ENCODE assay signal across 14 cellular contexts in genomic region chr22:18048441-18048898, GRCh38. TPM values are rescaled to one million over a fixed set of nuclear protein-coding genes. Genes with fewer than 3 reads are reported as not detected.
DNase-seq lines count a peak whose midpoint lies in the region; ATAC-seq and TF ChIP-seq lines count a peak whose summit lies in the region.
"Had no signal": no experiment of that assay in that cellular context is flagged by ENCODE, and none has a peak within 500 bp of the region (broad histone marks: within the 10 kb centered on the region; RNA-seq: fewer than 3 reads in every experiment).

No MANE protein-coding gene starts in this region.

- no peaks in the 10 kb centered on the region for H3K27me3 ChIP-seq in GM23338 (ENCODE audit: insufficient read depth)
- H3K27me3 ChIP-seq in brain microvascular endothelial cell (replicated peaks), result no peaks in the 10 kb centered on the region
- no peaks in the 10 kb centered on the region for H3K27me3 ChIP-seq in tibial nerve

- no peak overlapping the region for H3K4me3 Mint-ChIP-seq in GM23338
- H3K4me3 Mint-ChIP-seq: activated CD4-positive, alpha-beta memory T cell treated with anti-CD3 and anti-CD28 coated beads, Interleukin-2, amount 10 ng/mL, durations not matched to agents 7 days and 5 days; T-cell had no signal

- TF ChIP-seq CTCF in GM23338 (conservative IDR thresholded peaks at IDR 0.05; ENCODE audit: low read depth in 2 of 2), result no peak
- no peak for TF ChIP-seq CTCF in brain microvascular endothelial cell (IDR thresholded peaks at IDR 0.05; ENCODE audit: low read depth, low read length, missing control alignments)
- no peak for TF ChIP-seq CTCF in mucosa of descending colon (IDR thresholded peaks at IDR 0.05)
- TF ChIP-seq CTCF in tibial nerve (IDR thresholded peaks at IDR 0.05), result no peak

- no peaks in the 10 kb centered on the region for H3K36me3 Mint-ChIP-seq in GM23338 (ENCODE audit: low read depth)
- H3K36me3 Mint-ChIP-seq: T-cell had no signal

- no peaks in the 10 kb centered on the region; the same call in 2 of the 3 replicates for H3K4me1 Mint-ChIP-seq in GM23338
- H3K4me1 Mint-ChIP-seq: activated CD4-positive, alpha-beta memory T cell treated with anti-CD3 and anti-CD28 coated beads, Interleukin-2, amount 10 ng/mL, durations not matched to agents 7 days and 5 days; T-cell had no signal

- in situ Hi-C loops in brain microvascular endothelial cell (cut with HindIII; ENCODE audit: low pct_ligation_motif_present, low sequenced_read_pairs), result loop anchor here (25.0 kb wide), 1 partner anchor 136 kb away; no protein-coding TSS in a partner anchor

- no peak overlapping the region for H3K27ac Mint-ChIP-seq in GM23338
- H3K27ac Mint-ChIP-seq: activated CD4-positive, alpha-beta memory T cell treated with anti-CD3 and anti-CD28 coated beads, Interleukin-2, amount 10 ng/mL, durations not matched to agents 7 days and 5 days had no signal

- H3K4me1 ChIP-seq in GM23338 (ENCODE audit: insufficient read depth) (no peaks in the 10 kb centered on the region), mucosa of descending colon (ENCODE audit: low read depth) (peaks cover 7% of the 10 kb centered on the region), tibial nerve (peaks cover 0 to 21% (median 15%) of the 10 kb centered on the region in 4 donors)

- H4K20me1 ChIP-seq in GM23338 (replicated peaks; ENCODE audit: insufficient read depth), result no peaks in the 10 kb centered on the region

- no peaks in the 10 kb centered on the region for H3K9me3 ChIP-seq in mucosa of descending colon
- H3K9me3 ChIP-seq in tibial nerve, result no peaks in the 10 kb centered on the region
- H3K9me3 ChIP-seq: heart left ventricle had no signal

- H3K27ac ChIP-seq in GM23338 (ENCODE audit: low read depth) (no peak overlapping the region), brain microvascular endothelial cell (no peak overlapping the region), tibial nerve (peak overlapping the region in 3 of 4 donors; percentile 36 to 76 (median 52))

- H2AFZ ChIP-seq in GM23338, result 0 out of 2 replicates have a peak overlapping the region, but pooled peaks have one; percentile 76

- H3K4me2 ChIP-seq in GM23338, result no peak overlapping the region

- TF ChIP-seq EP300 in tibial nerve (IDR thresholded peaks at IDR 0.05), result peak in 1 of 2 donors; percentile 23

- no peak for TF ChIP-seq POLR2A in tibial nerve (IDR thresholded peaks at IDR 0.05)

- H3K36me3 ChIP-seq in GM23338 (ENCODE audit: insufficient read depth), result no peaks in the 10 kb centered on the region
- H3K36me3 ChIP-seq in brain microvascular endothelial cell (replicated peaks), result no peaks in the 10 kb centered on the region
- H3K36me3 ChIP-seq in mucosa of descending colon (ENCODE audit: low read depth), result no peaks in the 10 kb centered on the region
- H3K36me3 ChIP-seq in tibial nerve, result no peaks in the 10 kb centered on the region
- H3K36me3 ChIP-seq: heart left ventricle had no signal

- peaks cover 17% of the 10 kb centered on the region for H3K27me3 Mint-ChIP-seq in GM23338 (ENCODE audit: insufficient read depth, low read depth, poor library complexity)

- H3K9me2 ChIP-seq in GM23338 (ENCODE audit: insufficient read depth), result no peaks in the 10 kb centered on the region

- no peak overlapping the region for H3K4me3 ChIP-seq in GM23338
- no peak overlapping the region for H3K4me3 ChIP-seq in brain microvascular endothelial cell (ENCODE audit: low read depth, low read length)
- no peak overlapping the region for H3K4me3 ChIP-seq in mucosa of descending colon
- H3K4me3 ChIP-seq in tibial nerve, result peak overlapping the region in 1 of 4 donors; percentile 29

- no peaks in the 10 kb centered on the region; the same call in 2 of the 3 replicates for H3K9me3 Mint-ChIP-seq in GM23338
- H3K9me3 Mint-ChIP-seq: activated CD4-positive, alpha-beta memory T cell treated with anti-CD3 and anti-CD28 coated beads, Interleukin-2, amount 10 ng/mL, durations not matched to agents 7 days and 5 days; T-cell had no signal

- intact Hi-C loops in mucosa of descending colon (cut with DNase I, micrococcal nuclease), result no loop called here

- no peak for DNase-seq in GM23338 (ENCODE audit: low spot score)
- peak; percentile 42 for DNase-seq in brain microvascular endothelial cell
- peak in 1 of 3 donors; percentile 32 for DNase-seq in mucosa of descending colon
- no peak for DNase-seq in tibial nerve (ENCODE audit: low spot score in 2 of 2)
- no peak for DNase-seq in stimulated activated CD4-positive, alpha-beta T cell treated with anti-CD3 and anti-CD28 coated beads, Interleukin-12 subunit alpha, Interleukin-12 subunit beta, amount 100 ng/mL, for 4 hours
- no peak for DNase-seq in NCI-H2171 (lab: John Stamatoyannopoulos, UW)
- DNase-seq in NOMO-1 (lab: John Stamatoyannopoulos, UW; ENCODE audit: unreplicated experiment in 2 of 2), result no peak
- DNase-seq: activated CD4-positive, alpha-beta memory T cell treated with anti-CD3 and anti-CD28 coated beads, Interleukin-2, amount 10 ng/mL, durations not matched to agents 7 days and 5 days; activated naive CD4-positive, alpha-beta T cell treated with Interleukin-2 at 50 U/mL for 16 hours; DMS153; heart left ventricle; mesendoderm; NCI-H1105; T-cell had no signal

- ATAC-seq in GM23338 (no peak), mucosa of descending colon (peak; percentile 63)
- ATAC-seq: heart left ventricle, T-cell had no signal

- H3K79me2 ChIP-seq in GM23338 (replicated peaks; ENCODE audit: insufficient read depth), result no peaks in the 10 kb centered on the region

- H3F3A ChIP-seq in GM23338 (replicated peaks; ENCODE audit: low read depth), result no peaks in the 10 kb centered on the region

- 66 to 72% methylated on average over 28 to 29 of the region's 29 CpGs for WGBS in tibial nerve, 2 donors

TF ChIP-seq in GM23338, 12 proteins besides CTCF, POLR2A, EP300 and RAD21 (continues in another document):
- TF ChIP-seq CREB1 (CRISPR knock-in tag; IDR thresholded peaks at IDR 0.05; ENCODE audit: low read depth) (no peak), ZNF462 (CRISPR knock-in tag; IDR thresholded peaks at IDR 0.05) (no peak)

RNA-seq across cellular contexts. Expression of gene MICAL3, which starts 24.1 kb away (rescaled TPM):
- total RNA-seq in GM23338 (2014; rRNA removed; shearing (Covaris generic)), result 28.8 and 33.9 TPM in 2 replicates
- polyA plus RNA-seq in GM23338 (2016; fragmentation: Nextera tagmentation; extraction: Ambion mirVana), result 10.1 and 11.4 TPM in 2 replicates
- 100 to 1,000 TPM in 2 of 3 donors, 10 to 100 TPM in 1; 75.8 to 135 (median 129) TPM for total RNA-seq in mucosa of descending colon
- 10 to 100 TPM; 45.2 to 56.3 (median 46.3) TPM for total RNA-seq in tibial nerve

RNA-seq across cellular contexts. Expression of gene PEX26, which starts 29.3 kb away (rescaled TPM):
- total RNA-seq in GM23338 (2014; rRNA removed; shearing (Covaris generic)), result 43.0 and 48.9 TPM in 2 replicates
- 3.6 and 4.0 TPM in 2 replicates for polyA plus RNA-seq in GM23338 (2016; fragmentation: Nextera tagmentation; extraction: Ambion mirVana)
- total RNA-seq in mucosa of descending colon (100 to 1,000 TPM; 113 to 241 (median 123) TPM), tibial nerve (10 to 100 TPM; 15.3 to 36.3 (median 29.4) TPM)

Comparison
In these comparisons a context has a peak if more than half of its experiments do, and no peak if none do; other contexts are left out.
1. H3K27ac ChIP-seq: peak in tibial nerve (3 of 4); none in GM23338 (single experiment) and brain microvascular endothelial cell (single experiment).